In the genomic region with DNA sequence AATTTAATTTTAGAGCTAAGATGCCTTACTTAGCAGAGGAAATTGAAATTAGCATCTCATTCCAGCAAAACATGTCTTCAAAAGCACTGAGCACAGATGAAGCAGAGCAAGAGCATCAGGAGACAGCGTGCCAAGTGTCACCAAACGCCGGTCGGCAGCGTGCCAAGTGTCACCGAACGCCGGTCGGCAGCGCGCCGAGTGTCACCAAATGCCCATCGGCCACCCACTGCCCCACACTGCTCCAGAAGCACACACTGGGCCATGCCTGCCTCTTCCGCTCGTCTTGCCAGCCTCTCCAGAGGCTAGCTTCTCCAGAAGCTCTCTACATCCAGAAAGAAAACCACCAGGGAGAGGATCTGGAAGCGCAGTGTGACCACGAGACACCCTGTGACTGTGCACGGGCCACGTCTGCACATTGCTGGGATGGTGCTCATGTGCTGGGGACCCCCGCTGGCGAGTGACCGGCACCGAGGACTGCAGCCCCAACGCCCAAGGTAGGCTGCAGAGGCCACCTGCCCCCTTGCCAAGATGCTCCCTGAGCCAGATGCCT, we compare ENCODE assay signal across 17 cellular contexts. TPM values are rescaled to one million over a fixed set of nuclear protein-coding genes. Genes with fewer than 3 reads are reported as not detected.
A peak's percentile ranks its signal among the peaks of the same experiment; 100 is the strongest.
DNase-seq lines count a peak whose midpoint lies in the region; ATAC-seq, FAIRE-seq and TF ChIP-seq lines count a peak whose summit lies in the region.
"Had no signal": no experiment of that assay in that cellular context is flagged by ENCODE, and none has a peak within 500 bp of the region (broad histone marks: within the 10 kb centered on the region; RNA-seq: fewer than 3 reads in every experiment).

No MANE protein-coding gene starts in this region.

- no peak overlapping the region for H2BK12ac ChIP-seq in H1 (ENCODE audit: low read depth, low read length)

- H2BK120ac ChIP-seq in H1 (replicated peaks; ENCODE audit: low read depth, low read length): no peak overlapping the region

- H3K4me2 ChIP-seq in H1 (ENCODE audit: insufficient read depth in 1 of 2, low read depth in 2 of 2, low read length in 2 of 2) (no peak overlapping the region), PC-3 (ENCODE audit: low read length) (no peak overlapping the region)
- H3K4me2 ChIP-seq: BLaER1 had no signal

- TF ChIP-seq EP300 in H1 (IDR thresholded peaks at IDR 0.05; ENCODE audit: borderline replicate concordance in 1 of 2, low read depth in 2 of 2, low read length in 2 of 2) (no peak), sigmoid colon (IDR thresholded peaks at IDR 0.05) (no peak)

- no peak overlapping the region for H3K4ac ChIP-seq in H1 (replicated peaks; ENCODE audit: insufficient read length, low read depth, low read length)

- no peak overlapping the region for H2BK20ac ChIP-seq in H1 (ENCODE audit: low read length)

- H3K36me3 ChIP-seq in H7 (replicated peaks; ENCODE audit: control insufficient read depth, insufficient read depth, low read length): peaks cover 14% of the 10 kb centered on the region
- H3K36me3 ChIP-seq in H1 (ENCODE audit: control insufficient read depth in 2 of 4, insufficient read depth in 4 of 4, low read length in 3 of 4): peaks cover 0 to 6% (median 3%) of the 10 kb centered on the region in 4 experiments; a peak in 2 of 8 replicates
- H3K36me3 ChIP-seq in sigmoid colon: peaks cover 18 to 57% (median 26%) of the 10 kb centered on the region in 4 donors
- H3K36me3 ChIP-seq in Peyer's patch: peaks cover 0 to 78% (median 0%) of the 10 kb centered on the region in 3 donors
- H3K36me3 ChIP-seq in PC-3 (ENCODE audit: low read depth, low read length): peaks cover 18% of the 10 kb centered on the region; the same call in 1 of the 2 replicates

- H2AK5ac ChIP-seq in H1 (ENCODE audit: low read depth, low read length): no peak overlapping the region

- intact Hi-C loops in sigmoid colon (cut with DNase I) (loop anchor here (5.0 kb wide), 1 partner anchor 35 kb away; no protein-coding TSS in a partner anchor), PC-3 (cut with micrococcal nuclease) (no loop called here)

- no peak for TF ChIP-seq RAD21 in H1 (IDR thresholded peaks at IDR 0.05 in 1 of 2, conservative IDR thresholded peaks at IDR 0.05 in 1 of 2; ENCODE audit: low read depth in 2 of 2, low read length in 2 of 2)

- H3K36me3 Mint-ChIP-seq in activated naive CD8-positive, alpha-beta T cell treated with anti-CD3 and anti-CD28 coated beads, Interleukin-2, amount 50 U/mL, for 24 hours (ENCODE audit: low read depth): no peaks in the 10 kb centered on the region
- no peaks in the 10 kb centered on the region for H3K36me3 Mint-ChIP-seq in activated naive CD8-positive, alpha-beta T cell treated with anti-CD3 and anti-CD28 coated beads for 36 hours

- no peaks in the 10 kb centered on the region for H3K9me3 Mint-ChIP-seq in activated naive CD8-positive, alpha-beta T cell treated with anti-CD3 and anti-CD28 coated beads, Interleukin-2, amount 50 U/mL, for 24 hours
- no peaks in the 10 kb centered on the region for H3K9me3 Mint-ChIP-seq in activated naive CD8-positive, alpha-beta T cell treated with anti-CD3 and anti-CD28 coated beads for 36 hours
- H3K9me3 Mint-ChIP-seq: CD14-positive monocyte; CD4-positive, alpha-beta memory T cell had no signal

- H3K79me1 ChIP-seq in H1 (ENCODE audit: low read depth, low read length): no peaks in the 10 kb centered on the region

- no peak overlapping the region for H2BK15ac ChIP-seq in H1 (ENCODE audit: low read length)

- H3K4me3 ChIP-seq in H7 (ENCODE audit: insufficient read depth, low read depth, low read length) (no peak overlapping the region), H1 (ENCODE audit: extremely low read depth in 1 of 4, insufficient read depth in 2 of 4, low read depth in 3 of 4, low read length in 4 of 4) (no peak overlapping the region), sigmoid colon (no peak overlapping the region), Peyer's patch (no peak overlapping the region), PC-3 (ENCODE audit: low read length) (no peak overlapping the region)
- H3K4me3 ChIP-seq: BLaER1, HAP-1 had no signal

- no peaks in the 10 kb centered on the region for H3K23me2 ChIP-seq in H1 (ENCODE audit: low read depth, low read length)

- no peak overlapping the region for H3K18ac ChIP-seq in H1 (ENCODE audit: extremely low read depth, low read length)

- no peaks in the 10 kb centered on the region for H3K27me3 ChIP-seq in H7 (ENCODE audit: control insufficient read depth, insufficient read depth, low read length)
- no peaks in the 10 kb centered on the region for H3K27me3 ChIP-seq in H1 (replicated peaks in 1 of 4; ENCODE audit: control insufficient read depth in 3 of 4, extremely low read depth in 1 of 4, insufficient read depth in 3 of 4, low read length in 3 of 4)
- no peaks in the 10 kb centered on the region for H3K27me3 ChIP-seq in sigmoid colon
- no peaks in the 10 kb centered on the region for H3K27me3 ChIP-seq in Peyer's patch
- H3K27me3 ChIP-seq in PC-3 (ENCODE audit: low read length): no peaks in the 10 kb centered on the region
- H3K27me3 ChIP-seq: BLaER1 had no signal

- no peak overlapping the region for H3K14ac ChIP-seq in H1 (ENCODE audit: insufficient read length)

- POLR2A ChIA-PET in H1 (lab: Charles Lee; ENCODE audit: partially characterized antibody): no interaction called here
- POLR2A ChIA-PET in PC-3 (lab: Charles Lee; ENCODE audit: unreplicated experiment): interaction anchor here (0.6 kb wide), 1 partner anchor 97 kb away, joined by 3 read pairs; a partner anchor contains a TSS

- H3K9me3 ChIP-seq in H1 (ENCODE audit: insufficient read depth in 2 of 2, low read depth in 1 of 2, low read length in 1 of 2) (no peaks in the 10 kb centered on the region), sigmoid colon (no peaks in the 10 kb centered on the region), Peyer's patch (no peaks in the 10 kb centered on the region), PC-3 (ENCODE audit: low read length) (no peaks in the 10 kb centered on the region)
- H3K9me3 ChIP-seq: BLaER1, HAP-1 had no signal

- H3K27me3 Mint-ChIP-seq in activated naive CD8-positive, alpha-beta T cell treated with anti-CD3 and anti-CD28 coated beads, Interleukin-2, amount 50 U/mL, for 24 hours: peaks cover 2% of the 10 kb centered on the region
- H3K27me3 Mint-ChIP-seq in activated naive CD8-positive, alpha-beta T cell treated with anti-CD3 and anti-CD28 coated beads for 36 hours: no peaks in the 10 kb centered on the region
- H3K27me3 Mint-ChIP-seq: CD4-positive, alpha-beta memory T cell had no signal

- no peak overlapping the region for H4K8ac ChIP-seq in H1 (ENCODE audit: extremely low read depth, insufficient read depth, low read length)

- H3K27ac Mint-ChIP-seq in activated naive CD8-positive, alpha-beta T cell treated with anti-CD3 and anti-CD28 coated beads, Interleukin-2, amount 50 U/mL, for 24 hours: no peak overlapping the region
- H3K27ac Mint-ChIP-seq in activated naive CD8-positive, alpha-beta T cell treated with anti-CD3 and anti-CD28 coated beads for 36 hours: no peak overlapping the region
- H3K27ac Mint-ChIP-seq: CD4-positive, alpha-beta memory T cell had no signal

- H3K79me2 ChIP-seq in H1 (ENCODE audit: control insufficient read depth in 1 of 2, insufficient read depth in 2 of 2, low read length in 2 of 2): no peaks in the 10 kb centered on the region
- peaks cover 9% of the 10 kb centered on the region; the same call in 1 of the 2 replicates for H3K79me2 ChIP-seq in PC-3 (ENCODE audit: low read length)

- H3K23ac ChIP-seq in H1 (ENCODE audit: insufficient read length): no peak overlapping the region

- H3K4me3 Mint-ChIP-seq in activated naive CD8-positive, alpha-beta T cell treated with anti-CD3 and anti-CD28 coated beads, Interleukin-2, amount 50 U/mL, for 24 hours: no peak overlapping the region
- H3K4me3 Mint-ChIP-seq in activated naive CD8-positive, alpha-beta T cell treated with anti-CD3 and anti-CD28 coated beads for 36 hours: no peak overlapping the region
- H3K4me3 Mint-ChIP-seq: CD14-positive monocyte; CD4-positive, alpha-beta memory T cell had no signal

- DNase-seq in activated naive CD8-positive, alpha-beta T cell treated with anti-CD3 and anti-CD28 coated beads, Interleukin-2, amount 50 U/mL, for 24 hours: no peak
- DNase-seq in activated naive CD8-positive, alpha-beta T cell treated with anti-CD3 and anti-CD28 coated beads for 36 hours: no peak
- DNase-seq in H7 (peak; percentile 33), H1 (ENCODE audit: low read depth in 1 of 2, low spot score in 2 of 2) (no peak), sigmoid colon (peak; percentile 48), Peyer's patch (no peak), PC-3 (no peak)
- DNase-seq: 8988T; CD4-positive, alpha-beta memory T cell; GOT3 had no signal

- no peak for TF ChIP-seq CTCF in H1 (IDR thresholded peaks at IDR 0.05; ENCODE audit: control extremely low read depth in 1 of 3, insufficient read depth in 1 of 3, low read depth in 1 of 3, low read length in 3 of 3)
- TF ChIP-seq CTCF in sigmoid colon (IDR thresholded peaks at IDR 0.05): no peak
- TF ChIP-seq CTCF in Peyer's patch (IDR thresholded peaks at IDR 0.05): no peak
- no peak for TF ChIP-seq CTCF in PC-3 (conservative IDR thresholded peaks at IDR 0.05; ENCODE audit: low read depth, low read length)

- no peak for FAIRE-seq in H1 (lab: Jason Lieb, UNC)
- FAIRE-seq: G401.6, GM12891 had no signal

- H3K4me1 ChIP-seq in H1 (replicated peaks in 1 of 4; ENCODE audit: control insufficient read depth in 3 of 4, insufficient read depth in 4 of 4, low read length in 3 of 4): peaks cover 0 to 3% (median 0%) of the 10 kb centered on the region in 4 experiments; a peak in 2 of 7 replicates
- peaks cover 0 to 23% (median 17%) of the 10 kb centered on the region in 4 donors for H3K4me1 ChIP-seq in sigmoid colon
- peaks cover 0 to 10% (median 0%) of the 10 kb centered on the region in 4 donors for H3K4me1 ChIP-seq in Peyer's patch
- H3K4me1 ChIP-seq in PC-3 (ENCODE audit: insufficient read depth, low read length): no peaks in the 10 kb centered on the region

- H3K27ac ChIP-seq in H1 (ENCODE audit: low read depth, low read length) (no peak overlapping the region), sigmoid colon (no peak overlapping the region), Peyer's patch (no peak overlapping the region), PC-3 (ENCODE audit: low read length) (no peak overlapping the region)
- H3K27ac ChIP-seq: BLaER1, HL-60 had no signal

- H4K5ac ChIP-seq in H1 (ENCODE audit: insufficient read length, low read depth, low read length): no peak overlapping the region

- CTCF ChIA-PET in H1 (lab: Charles Lee; ENCODE audit: partially characterized antibody) (interaction anchor here (1.6 to 2.1 kb wide), 2 partner anchors 28 to 40 kb away, joined by 4 to 5 read pairs; no protein-coding TSS in a partner anchor), PC-3 (lab: Charles Lee) (no interaction called here)

- H4K91ac ChIP-seq in H1 (replicated peaks; ENCODE audit: insufficient read length, low read length): no peak overlapping the region

- H3K4me1 Mint-ChIP-seq in activated naive CD8-positive, alpha-beta T cell treated with anti-CD3 and anti-CD28 coated beads, Interleukin-2, amount 50 U/mL, for 24 hours: no peaks in the 10 kb centered on the region
- no peaks in the 10 kb centered on the region for H3K4me1 Mint-ChIP-seq in activated naive CD8-positive, alpha-beta T cell treated with anti-CD3 and anti-CD28 coated beads for 36 hours
- H3K4me1 Mint-ChIP-seq: CD14-positive monocyte; CD4-positive, alpha-beta memory T cell had no signal

- BruUV-seq in PC-3 (replicated peaks; lab: Mats Ljungman, UMichigan): no TSS peak

- no peaks in the 10 kb centered on the region for H3F3A ChIP-seq in PC-3 (ENCODE audit: low read length, unreplicated experiment)

- H2BK5ac ChIP-seq in H1 (ENCODE audit: low read depth, low read length): peak overlapping the region; percentile 24; the same call in 1 of the 2 replicates

- peaks cover 0 to 9% of the 10 kb centered on the region in 2 experiments for H4K20me1 ChIP-seq in H1 (replicated peaks in 1 of 2; ENCODE audit: control insufficient read depth in 1 of 2, insufficient read depth in 2 of 2, low read length in 2 of 2)
- H4K20me1 ChIP-seq in PC-3 (ENCODE audit: low read length): no peaks in the 10 kb centered on the region

- TF ChIP-seq POLR2A in H1 (IDR thresholded peaks at IDR 0.05; ENCODE audit: control extremely low read depth in 1 of 2, low read depth in 2 of 2, low read length in 2 of 2) (no peak), sigmoid colon (IDR thresholded peaks at IDR 0.05) (no peak), Peyer's patch (IDR thresholded peaks at IDR 0.05) (no peak)

- no peak overlapping the region for H3K56ac ChIP-seq in H1 (replicated peaks; ENCODE audit: insufficient read length, low read depth, low read length)

- WGBS in H1 (ENCODE audit: extremely low coverage in 1 of 2, insufficient coverage in 1 of 2, insufficient read length in 1 of 2, insufficient replicate concordance in 2 of 2, low coverage in 1 of 2, low lambda C conversion rate in 2 of 2, missing lambda C conversion rate in 1 of 2), 2 experiments: 95% methylated on average over 24 of the region's 24 CpGs; no CpG with 5 or more reads in 1 of the 2 experiments
- 91 to 96% methylated on average over 24 of the region's 24 CpGs for WGBS in sigmoid colon, 2 donors

- no peak overlapping the region for H3K9ac ChIP-seq in H1 (replicated peaks in 1 of 4; ENCODE audit: extremely low read depth in 1 of 4, low read depth in 3 of 4, low read length in 3 of 4)
- no peak overlapping the region for H3K9ac ChIP-seq in PC-3 (ENCODE audit: low read length)
- H3K9ac ChIP-seq: BLaER1 had no signal

- peak; percentile 28 for ATAC-seq in activated naive CD8-positive, alpha-beta T cell treated with anti-CD3 and anti-CD28 coated beads, Interleukin-2, amount 50 U/mL, for 24 hours
- no peak for ATAC-seq in GM19452 (IDR thresholded peaks at IDR 0.05; ENCODE audit: unreplicated experiment)
- ATAC-seq in PC-3: no peak

- no peaks in the 10 kb centered on the region for H3K9me2 ChIP-seq in PC-3 (replicated peaks; ENCODE audit: low read length)

- H2AFZ ChIP-seq in H1 (ENCODE audit: low read length) (no peak overlapping the region), PC-3 (ENCODE audit: low read length) (no peak overlapping the region)

RNA-seq across cellular contexts. Expression of a gene that starts 37.8 kb away (rescaled TPM):
- 10 to 100 TPM; 14.9 to 17.1 TPM for total RNA-seq in activated naive CD8-positive, alpha-beta T cell treated with anti-CD3 and anti-CD28 coated beads for 36 hours
- total RNA-seq in H7 (2014; rRNA removed; shearing (Covaris generic)): 84.2 and 85.7 TPM in 2 replicates
- total RNA-seq in H1 (2021; fragmentation: NEBNext Ultra II Directional; extraction: Animal tissue kit (Norgen Biotek cat#: 25700)): 81.7 and 82.2 TPM in 2 replicates
- polyA plus RNA-seq in H1 (2011; rRNA removed) (38.6 and 49.8 TPM in 2 replicates), sigmoid colon (10 to 100 TPM; 45.0 to 66.4 (median 56.6) TPM)
- polyA plus RNA-seq in H1 (2011; cell fraction: cytosol; rRNA removed): 39.1 TPM
- polyA plus RNA-seq in H1 (2011; cell fraction: nucleus; rRNA removed): 51.3 TPM
- polyA plus RNA-seq in H1 (2012, experiment 1 of 2): 38.5 to 52.3 TPM (median 48.5 TPM) in 4 replicates
- 22.2 TPM for polyA plus RNA-seq in H1 (2012, experiment 2 of 2)
- polyA plus RNA-seq in H1 (2013, experiment 1 of 2): 31.3 TPM
- polyA plus RNA-seq in H1 (2013, experiment 2 of 2): 28.0 TPM
- 92.3 and 92.5 TPM in 2 replicates for polyA minus RNA-seq in H1 (2011; rRNA and poly(A)+ RNA removed)
- polyA minus RNA-seq in H1 (2011; cell fraction: cytosol; rRNA and poly(A)+ RNA removed): 21.3 TPM
- 34.5 TPM for polyA minus RNA-seq in H1 (2011; cell fraction: nucleus; rRNA and poly(A)+ RNA removed)
- total RNA-seq in sigmoid colon (10 to 100 TPM; 69.8 to 99.6 (median 77.2) TPM), Peyer's patch (100 to 1,000 TPM in 3 of 4 donors, 10 to 100 TPM in 1; 61.9 to 139 (median 117) TPM), PC-3 (2014; rRNA removed) (80.3 and 85.4 TPM in 2 replicates)

Comparison
In these comparisons a context has a peak if more than half of its experiments do, and no peak if none do; other contexts are left out.
1. DNase-seq: peak in H7 (single experiment) and sigmoid colon (single experiment); none in activated naive CD8-positive, alpha-beta T cell treated with anti-CD3 and anti-CD28 coated beads, Interleukin-2, amount 50 U/mL, for 24 hours (single experiment), activated naive CD8-positive, alpha-beta T cell treated with anti-CD3 and anti-CD28 coated beads for 36 hours (single experiment), H1 (0 of 2), Peyer's patch (0 of 3) and PC-3 (single experiment).